In the genomic region with DNA sequence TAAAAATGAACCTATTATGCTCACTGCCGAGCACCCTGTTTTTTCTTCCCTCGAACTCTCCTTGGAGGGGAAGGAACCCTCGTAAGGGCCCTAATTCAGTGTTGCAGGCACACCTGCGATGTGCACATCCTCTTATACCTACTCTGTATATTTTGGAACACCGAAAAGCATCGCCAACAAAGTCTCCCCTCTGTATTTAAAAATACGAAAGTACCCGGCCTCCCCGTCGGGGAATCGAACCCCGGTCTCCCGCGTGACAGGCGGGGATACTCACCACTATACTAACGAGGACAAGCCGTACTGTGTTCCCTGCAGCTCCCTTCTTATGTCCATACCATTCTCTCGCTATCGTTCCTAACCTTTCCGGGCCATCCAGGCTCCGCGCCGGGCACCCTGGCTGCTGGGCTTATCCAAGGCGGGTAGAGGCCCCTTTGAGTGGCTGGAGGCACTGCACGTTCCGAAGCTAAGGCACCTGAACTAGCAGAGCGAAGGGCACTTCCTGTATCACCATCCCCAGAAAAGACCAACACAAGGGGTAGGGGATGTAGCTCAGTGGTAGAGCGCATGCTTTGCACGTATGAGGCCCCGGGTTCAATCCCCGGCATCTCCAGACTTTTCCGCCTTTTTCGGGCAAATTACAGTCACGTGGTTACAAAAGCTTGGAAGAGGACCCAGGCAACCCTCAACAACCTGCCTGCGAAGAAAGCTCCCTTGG, we compare ENCODE assay signal across 8 cellular contexts. TPM values are rescaled to one million over a fixed set of nuclear protein-coding genes. Genes with fewer than 3 reads are reported as not detected.
A peak's percentile ranks its signal among the peaks of the same experiment; 100 is the strongest.
DNase-seq lines count a peak whose midpoint lies in the region; ATAC-seq lines count a peak whose summit lies in the region.

No MANE protein-coding gene starts in this region.

- peak; percentile 61 to 89 (median 77) for DNase-seq in T-helper 1 cell
- peak; percentile 89 for DNase-seq in central memory CD4-positive, alpha-beta T cell
- peak; percentile 97 for DNase-seq in left kidney (ENCODE audit: low read depth, low spot score)
- DNase-seq in stimulated activated CD4-positive, alpha-beta T cell treated with anti-CD3 and anti-CD28 coated beads, Interleukin-4, amount 100 ng/mL, for 1 hour: peak; percentile 88
- no peak for DNase-seq in occipital lobe (lab: John Stamatoyannopoulos, UW)
- DNase-seq in GOT3 (lab: John Stamatoyannopoulos, UW): no peak

- peak; percentile 57 for ATAC-seq in GM18858 (IDR thresholded peaks at IDR 0.05; ENCODE audit: unreplicated experiment)
- ATAC-seq in HG03064 (IDR thresholded peaks at IDR 0.05; ENCODE audit: low read depth, unreplicated experiment): peak; percentile 48

RNA-seq across cellular contexts. Expression of gene UBC, which starts 25.1 kb away (rescaled TPM):
- total RNA-seq in occipital lobe: 1,477 TPM

RNA-seq across cellular contexts. Expression of gene DHX37, which starts 49.3 kb away (rescaled TPM):
- total RNA-seq in occipital lobe: 13.3 TPM

RNA-seq across cellular contexts. Expression of gene BRI3BP, which starts 53.9 kb away (rescaled TPM):
- 21.4 TPM for total RNA-seq in occipital lobe

Comparison
In these comparisons a context has a peak if more than half of its experiments do, and no peak if none do; other contexts are left out.
1. DNase-seq: peak in T-helper 1 cell (5 of 5), central memory CD4-positive, alpha-beta T cell (single experiment), left kidney (single experiment) and stimulated activated CD4-positive, alpha-beta T cell treated with anti-CD3 and anti-CD28 coated beads, Interleukin-4, amount 100 ng/mL, for 1 hour (single experiment); none in occipital lobe (single experiment) and GOT3 (single experiment).